Comparison of ENCODE assay signal across 1 cellular context in the genomic region with DNA sequence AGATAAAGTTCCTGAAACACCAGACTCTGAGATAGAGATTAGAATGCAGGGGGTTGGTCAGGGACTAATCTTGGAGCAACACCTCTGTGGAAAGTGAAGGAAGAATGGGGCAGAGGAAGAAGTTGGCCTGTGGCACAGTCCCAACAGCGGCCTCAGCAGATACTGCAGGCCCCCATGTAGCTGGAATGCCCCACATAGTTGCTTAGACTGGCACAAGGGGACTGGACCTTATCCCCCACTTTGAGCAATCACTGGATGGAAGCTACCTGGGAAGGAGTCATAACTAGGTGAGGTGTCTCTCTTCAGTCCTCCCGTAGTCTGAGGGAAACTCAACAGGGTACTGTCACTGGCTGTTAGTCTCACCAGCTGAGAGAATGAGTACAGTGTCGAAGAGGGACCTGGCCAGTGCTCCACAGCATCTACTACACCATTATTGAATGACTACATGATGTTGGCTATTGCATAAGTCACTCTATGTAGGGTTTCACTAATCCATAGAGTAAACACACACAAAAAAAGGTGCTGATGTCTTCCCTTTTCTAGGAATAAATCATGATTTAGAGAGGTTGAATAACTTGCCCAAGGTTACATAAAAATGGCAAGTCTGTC.
TF ChIP-seq lines count a peak whose summit lies in the region.

No MANE protein-coding gene starts in this region.

TF ChIP-seq in WTC11, 78 proteins besides CTCF, POLR2A, EP300 and RAD21 (continued from another document):
- TF ChIP-seq, protein P1, sequence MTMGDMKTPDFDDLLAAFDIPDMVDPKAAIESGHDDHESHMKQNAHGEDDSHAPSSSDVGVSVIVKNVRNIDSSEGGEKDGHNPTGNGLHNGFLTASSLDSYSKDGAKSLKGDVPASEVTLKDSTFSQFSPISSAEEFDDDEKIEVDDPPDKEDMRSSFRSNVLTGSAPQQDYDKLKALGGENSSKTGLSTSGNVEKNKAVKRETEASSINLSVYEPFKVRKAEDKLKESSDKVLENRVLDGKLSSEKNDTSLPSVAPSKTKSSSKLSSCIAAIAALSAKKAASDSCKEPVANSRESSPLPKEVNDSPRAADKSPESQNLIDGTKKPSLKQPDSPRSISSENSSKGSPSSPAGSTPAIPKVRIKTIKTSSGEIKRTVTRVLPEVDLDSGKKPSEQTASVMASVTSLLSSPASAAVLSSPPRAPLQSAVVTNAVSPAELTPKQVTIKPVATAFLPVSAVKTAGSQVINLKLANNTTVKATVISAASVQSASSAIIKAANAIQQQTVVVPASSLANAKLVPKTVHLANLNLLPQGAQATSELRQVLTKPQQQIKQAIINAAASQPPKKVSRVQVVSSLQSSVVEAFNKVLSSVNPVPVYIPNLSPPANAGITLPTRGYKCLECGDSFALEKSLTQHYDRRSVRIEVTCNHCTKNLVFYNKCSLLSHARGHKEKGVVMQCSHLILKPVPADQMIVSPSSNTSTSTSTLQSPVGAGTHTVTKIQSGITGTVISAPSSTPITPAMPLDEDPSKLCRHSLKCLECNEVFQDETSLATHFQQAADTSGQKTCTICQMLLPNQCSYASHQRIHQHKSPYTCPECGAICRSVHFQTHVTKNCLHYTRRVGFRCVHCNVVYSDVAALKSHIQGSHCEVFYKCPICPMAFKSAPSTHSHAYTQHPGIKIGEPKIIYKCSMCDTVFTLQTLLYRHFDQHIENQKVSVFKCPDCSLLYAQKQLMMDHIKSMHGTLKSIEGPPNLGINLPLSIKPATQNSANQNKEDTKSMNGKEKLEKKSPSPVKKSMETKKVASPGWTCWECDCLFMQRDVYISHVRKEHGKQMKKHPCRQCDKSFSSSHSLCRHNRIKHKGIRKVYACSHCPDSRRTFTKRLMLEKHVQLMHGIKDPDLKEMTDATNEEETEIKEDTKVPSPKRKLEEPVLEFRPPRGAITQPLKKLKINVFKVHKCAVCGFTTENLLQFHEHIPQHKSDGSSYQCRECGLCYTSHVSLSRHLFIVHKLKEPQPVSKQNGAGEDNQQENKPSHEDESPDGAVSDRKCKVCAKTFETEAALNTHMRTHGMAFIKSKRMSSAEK (CRISPR knock-in tag; IDR thresholded peaks at IDR 0.05; ENCODE audit: borderline replicate concordance), result no peak
- TF ChIP-seq GABPB1 (CRISPR knock-in tag; IDR thresholded peaks at IDR 0.05), result peak; percentile 98
- no peak for TF ChIP-seq E2F5 (CRISPR knock-in tag; IDR thresholded peaks at IDR 0.05)
TF ChIP-seq in WTC11: peak in this region for 1.
